ENCODE assay signal across 1 cellular context in the genomic region with DNA sequence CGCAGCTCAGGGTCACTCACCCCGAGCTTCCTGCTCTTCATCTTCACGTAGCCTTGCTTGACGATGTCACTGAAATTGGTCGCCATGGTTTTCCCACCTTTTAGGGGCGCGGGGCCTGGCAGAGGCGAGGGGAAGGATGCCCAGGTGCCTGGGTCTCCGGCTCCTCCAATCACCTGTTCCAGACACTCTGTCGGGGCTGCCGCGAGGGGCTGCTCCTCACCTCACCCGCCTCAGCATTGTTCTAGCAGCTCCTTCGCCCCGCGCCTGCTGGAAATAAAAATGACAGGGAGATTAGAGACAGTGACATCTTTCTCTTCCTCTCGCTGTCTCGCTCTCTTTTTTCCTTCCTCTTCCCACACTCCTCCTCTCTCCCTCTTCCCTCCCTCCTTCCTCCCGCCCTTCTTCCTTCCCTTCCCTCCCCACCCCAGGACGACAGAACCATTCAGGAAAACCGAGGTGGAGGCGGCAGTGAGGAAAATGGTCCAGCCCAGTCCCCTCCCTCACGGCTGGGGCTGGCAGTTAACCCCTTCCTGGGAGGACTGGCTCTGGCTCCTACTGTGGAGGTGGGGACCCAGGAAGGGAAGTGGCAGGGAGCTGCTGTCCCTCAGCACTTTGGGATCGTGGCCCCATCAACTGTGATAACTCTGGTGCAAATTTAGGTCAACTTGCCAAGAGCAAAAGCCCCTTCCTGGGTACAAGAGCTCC.
TF ChIP-seq lines count a peak whose summit lies in the region.

No MANE protein-coding gene starts in this region.

TF ChIP-seq in HEK293, 187 proteins besides CTCF, POLR2A, EP300 and RAD21 (continued from another document and continues in another):
- no peak for TF ChIP-seq ZNF785 (tag by site-specific recombination; IDR thresholded peaks at IDR 0.05)
- no peak for TF ChIP-seq SALL2 (tag by site-specific recombination; IDR thresholded peaks at IDR 0.05; ENCODE audit: borderline replicate concordance)
- TF ChIP-seq, protein P1, sequence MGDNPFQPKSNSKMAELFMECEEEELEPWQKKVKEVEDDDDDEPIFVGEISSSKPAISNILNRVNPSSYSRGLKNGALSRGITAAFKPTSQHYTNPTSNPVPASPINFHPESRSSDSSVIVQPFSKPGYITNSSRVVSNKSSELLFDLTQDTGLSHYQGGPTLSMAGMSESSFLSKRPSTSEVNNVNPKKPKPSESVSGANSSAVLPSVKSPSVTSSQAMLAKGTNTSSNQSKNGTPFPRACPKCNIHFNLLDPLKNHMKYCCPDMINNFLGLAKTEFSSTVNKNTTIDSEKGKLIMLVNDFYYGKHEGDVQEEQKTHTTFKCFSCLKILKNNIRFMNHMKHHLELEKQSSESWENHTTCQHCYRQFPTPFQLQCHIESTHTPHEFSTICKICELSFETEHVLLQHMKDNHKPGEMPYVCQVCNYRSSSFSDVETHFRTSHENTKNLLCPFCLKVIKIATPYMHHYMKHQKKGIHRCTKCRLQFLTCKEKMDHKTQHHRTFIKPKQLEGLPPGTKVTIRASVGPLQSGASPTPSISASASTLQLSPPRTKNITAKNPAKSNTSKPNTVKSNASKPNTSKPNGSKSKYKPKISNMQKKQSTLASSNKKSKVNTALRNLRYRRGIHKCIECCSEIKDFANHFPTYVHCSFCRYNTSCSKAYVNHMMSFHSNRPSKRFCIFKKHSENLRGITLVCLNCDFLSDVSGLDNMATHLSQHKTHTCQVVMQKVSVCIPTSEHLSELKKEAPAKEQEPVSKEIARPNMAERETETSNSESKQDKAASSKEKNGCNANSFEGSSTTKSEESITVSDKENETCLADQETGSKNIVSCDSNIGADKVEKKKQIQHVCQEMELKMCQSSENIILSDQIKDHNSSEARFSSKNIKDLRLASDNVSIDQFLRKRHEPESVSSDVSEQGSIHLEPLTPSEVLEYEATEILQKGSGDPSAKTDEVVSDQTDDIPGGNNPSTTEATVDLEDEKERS (tag by site-specific recombination; IDR thresholded peaks at IDR 0.05) = no peak
- no peak for TF ChIP-seq MYNN (tag by site-specific recombination; IDR thresholded peaks at IDR 0.05; ENCODE audit: borderline replicate concordance)
- no peak for TF ChIP-seq ZNF585B (tag by site-specific recombination; IDR thresholded peaks at IDR 0.05)
- no peak for TF ChIP-seq ZNF654 (tag by site-specific recombination; IDR thresholded peaks at IDR 0.05; ENCODE audit: low read depth)
- TF ChIP-seq, protein P2, sequence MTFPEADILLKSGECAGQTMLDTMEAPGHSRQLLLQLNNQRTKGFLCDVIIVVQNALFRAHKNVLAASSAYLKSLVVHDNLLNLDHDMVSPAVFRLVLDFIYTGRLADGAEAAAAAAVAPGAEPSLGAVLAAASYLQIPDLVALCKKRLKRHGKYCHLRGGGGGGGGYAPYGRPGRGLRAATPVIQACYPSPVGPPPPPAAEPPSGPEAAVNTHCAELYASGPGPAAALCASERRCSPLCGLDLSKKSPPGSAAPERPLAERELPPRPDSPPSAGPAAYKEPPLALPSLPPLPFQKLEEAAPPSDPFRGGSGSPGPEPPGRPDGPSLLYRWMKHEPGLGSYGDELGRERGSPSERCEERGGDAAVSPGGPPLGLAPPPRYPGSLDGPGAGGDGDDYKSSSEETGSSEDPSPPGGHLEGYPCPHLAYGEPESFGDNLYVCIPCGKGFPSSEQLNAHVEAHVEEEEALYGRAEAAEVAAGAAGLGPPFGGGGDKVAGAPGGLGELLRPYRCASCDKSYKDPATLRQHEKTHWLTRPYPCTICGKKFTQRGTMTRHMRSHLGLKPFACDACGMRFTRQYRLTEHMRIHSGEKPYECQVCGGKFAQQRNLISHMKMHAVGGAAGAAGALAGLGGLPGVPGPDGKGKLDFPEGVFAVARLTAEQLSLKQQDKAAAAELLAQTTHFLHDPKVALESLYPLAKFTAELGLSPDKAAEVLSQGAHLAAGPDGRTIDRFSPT (tag by site-specific recombination; IDR thresholded peaks at IDR 0.05) = no peak
- TF ChIP-seq SP3 (tag by site-specific recombination; IDR thresholded peaks at IDR 0.05) = peak; percentile 49
- TF ChIP-seq ZNF274 (IDR thresholded peaks at IDR 0.05; ENCODE audit: low read length) = no peak
- no peak for TF ChIP-seq ZNF274 (tag by site-specific recombination; IDR thresholded peaks at IDR 0.05; ENCODE audit: borderline replicate concordance)
- no peak for TF ChIP-seq ZIC2 (tag by site-specific recombination; IDR thresholded peaks at IDR 0.05)
- TF ChIP-seq, protein P3, sequence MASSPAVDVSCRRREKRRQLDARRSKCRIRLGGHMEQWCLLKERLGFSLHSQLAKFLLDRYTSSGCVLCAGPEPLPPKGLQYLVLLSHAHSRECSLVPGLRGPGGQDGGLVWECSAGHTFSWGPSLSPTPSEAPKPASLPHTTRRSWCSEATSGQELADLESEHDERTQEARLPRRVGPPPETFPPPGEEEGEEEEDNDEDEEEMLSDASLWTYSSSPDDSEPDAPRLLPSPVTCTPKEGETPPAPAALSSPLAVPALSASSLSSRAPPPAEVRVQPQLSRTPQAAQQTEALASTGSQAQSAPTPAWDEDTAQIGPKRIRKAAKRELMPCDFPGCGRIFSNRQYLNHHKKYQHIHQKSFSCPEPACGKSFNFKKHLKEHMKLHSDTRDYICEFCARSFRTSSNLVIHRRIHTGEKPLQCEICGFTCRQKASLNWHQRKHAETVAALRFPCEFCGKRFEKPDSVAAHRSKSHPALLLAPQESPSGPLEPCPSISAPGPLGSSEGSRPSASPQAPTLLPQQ (tag by site-specific recombination; IDR thresholded peaks at IDR 0.05) = no peak
- no peak for TF ChIP-seq KLF9 (tag by site-specific recombination; IDR thresholded peaks at IDR 0.05; ENCODE audit: low read depth)
- TF ChIP-seq ZNF776 (tag by site-specific recombination; IDR thresholded peaks at IDR 0.05; ENCODE audit: borderline replicate concordance) = no peak
- TF ChIP-seq, protein P4, sequence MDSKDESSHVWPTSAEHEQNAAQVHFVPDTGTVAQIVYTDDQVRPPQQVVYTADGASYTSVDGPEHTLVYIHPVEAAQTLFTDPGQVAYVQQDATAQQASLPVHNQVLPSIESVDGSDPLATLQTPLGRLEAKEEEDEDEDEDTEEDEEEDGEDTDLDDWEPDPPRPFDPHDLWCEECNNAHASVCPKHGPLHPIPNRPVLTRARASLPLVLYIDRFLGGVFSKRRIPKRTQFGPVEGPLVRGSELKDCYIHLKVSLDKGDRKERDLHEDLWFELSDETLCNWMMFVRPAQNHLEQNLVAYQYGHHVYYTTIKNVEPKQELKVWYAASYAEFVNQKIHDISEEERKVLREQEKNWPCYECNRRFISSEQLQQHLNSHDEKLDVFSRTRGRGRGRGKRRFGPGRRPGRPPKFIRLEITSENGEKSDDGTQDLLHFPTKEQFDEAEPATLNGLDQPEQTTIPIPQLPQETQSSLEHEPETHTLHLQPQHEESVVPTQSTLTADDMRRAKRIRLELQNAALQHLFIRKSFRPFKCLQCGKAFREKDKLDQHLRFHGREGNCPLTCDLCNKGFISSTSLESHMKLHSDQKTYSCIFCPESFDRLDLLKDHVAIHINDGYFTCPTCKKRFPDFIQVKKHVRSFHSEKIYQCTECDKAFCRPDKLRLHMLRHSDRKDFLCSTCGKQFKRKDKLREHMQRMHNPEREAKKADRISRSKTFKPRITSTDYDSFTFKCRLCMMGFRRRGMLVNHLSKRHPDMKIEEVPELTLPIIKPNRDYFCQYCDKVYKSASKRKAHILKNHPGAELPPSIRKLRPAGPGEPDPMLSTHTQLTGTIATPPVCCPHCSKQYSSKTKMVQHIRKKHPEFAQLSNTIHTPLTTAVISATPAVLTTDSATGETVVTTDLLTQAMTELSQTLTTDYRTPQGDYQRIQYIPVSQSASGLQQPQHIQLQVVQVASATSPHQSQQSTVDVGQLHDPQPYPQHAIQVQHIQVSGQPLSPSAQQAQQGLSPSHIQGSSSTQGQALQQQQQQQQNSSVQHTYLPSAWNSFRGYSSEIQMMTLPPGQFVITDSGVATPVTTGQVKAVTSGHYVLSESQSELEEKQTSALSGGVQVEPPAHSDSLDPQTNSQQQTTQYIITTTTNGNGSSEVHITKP (tag by site-specific recombination; IDR thresholded peaks at IDR 0.05) = peak; percentile 99
- TF ChIP-seq KLF7 (tag by site-specific recombination; IDR thresholded peaks at IDR 0.05; ENCODE audit: borderline replicate concordance) = no peak
- TF ChIP-seq ZNF571 (tag by site-specific recombination; IDR thresholded peaks at IDR 0.05) = no peak
- peak; percentile 57 for TF ChIP-seq KLF1 (tag by site-specific recombination; IDR thresholded peaks at IDR 0.05)
- TF ChIP-seq ZNF555 (tag by site-specific recombination; conservative IDR thresholded peaks at IDR 0.05) = no peak
- TF ChIP-seq SP2 (tag by site-specific recombination; IDR thresholded peaks at IDR 0.05) = peak; percentile 76
- TF ChIP-seq, protein P5, sequence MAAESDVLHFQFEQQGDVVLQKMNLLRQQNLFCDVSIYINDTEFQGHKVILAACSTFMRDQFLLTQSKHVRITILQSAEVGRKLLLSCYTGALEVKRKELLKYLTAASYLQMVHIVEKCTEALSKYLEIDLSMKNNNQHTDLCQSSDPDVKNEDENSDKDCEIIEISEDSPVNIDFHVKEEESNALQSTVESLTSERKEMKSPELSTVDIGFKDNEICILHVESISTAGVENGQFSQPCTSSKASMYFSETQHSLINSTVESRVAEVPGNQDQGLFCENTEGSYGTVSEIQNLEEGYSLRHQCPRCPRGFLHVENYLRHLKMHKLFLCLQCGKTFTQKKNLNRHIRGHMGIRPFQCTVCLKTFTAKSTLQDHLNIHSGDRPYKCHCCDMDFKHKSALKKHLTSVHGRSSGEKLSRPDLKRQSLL (tag by site-specific recombination; IDR thresholded peaks at IDR 0.05) = no peak
- TF ChIP-seq, protein P6, sequence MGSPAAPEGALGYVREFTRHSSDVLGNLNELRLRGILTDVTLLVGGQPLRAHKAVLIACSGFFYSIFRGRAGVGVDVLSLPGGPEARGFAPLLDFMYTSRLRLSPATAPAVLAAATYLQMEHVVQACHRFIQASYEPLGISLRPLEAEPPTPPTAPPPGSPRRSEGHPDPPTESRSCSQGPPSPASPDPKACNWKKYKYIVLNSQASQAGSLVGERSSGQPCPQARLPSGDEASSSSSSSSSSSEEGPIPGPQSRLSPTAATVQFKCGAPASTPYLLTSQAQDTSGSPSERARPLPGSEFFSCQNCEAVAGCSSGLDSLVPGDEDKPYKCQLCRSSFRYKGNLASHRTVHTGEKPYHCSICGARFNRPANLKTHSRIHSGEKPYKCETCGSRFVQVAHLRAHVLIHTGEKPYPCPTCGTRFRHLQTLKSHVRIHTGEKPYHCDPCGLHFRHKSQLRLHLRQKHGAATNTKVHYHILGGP (tag by site-specific recombination; IDR thresholded peaks at IDR 0.05) = no peak
- TF ChIP-seq ZFHX2 (tag by site-specific recombination; conservative IDR thresholded peaks at IDR 0.05) = peak; percentile 31
- TF ChIP-seq SETDB1 (IDR thresholded peaks at IDR 0.05; ENCODE audit: insufficient read length, low read length) = no peak
- TF ChIP-seq, protein P7, sequence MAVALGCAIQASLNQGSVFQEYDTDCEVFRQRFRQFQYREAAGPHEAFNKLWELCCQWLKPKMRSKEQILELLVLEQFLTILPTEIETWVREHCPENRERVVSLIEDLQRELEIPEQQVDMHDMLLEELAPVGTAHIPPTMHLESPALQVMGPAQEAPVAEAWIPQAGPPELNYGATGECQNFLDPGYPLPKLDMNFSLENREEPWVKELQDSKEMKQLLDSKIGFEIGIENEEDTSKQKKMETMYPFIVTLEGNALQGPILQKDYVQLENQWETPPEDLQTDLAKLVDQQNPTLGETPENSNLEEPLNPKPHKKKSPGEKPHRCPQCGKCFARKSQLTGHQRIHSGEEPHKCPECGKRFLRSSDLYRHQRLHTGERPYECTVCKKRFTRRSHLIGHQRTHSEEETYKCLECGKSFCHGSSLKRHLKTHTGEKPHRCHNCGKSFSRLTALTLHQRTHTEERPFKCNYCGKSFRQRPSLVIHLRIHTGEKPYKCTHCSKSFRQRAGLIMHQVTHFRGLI (tag by site-specific recombination; IDR thresholded peaks at IDR 0.05) = no peak
- no peak for TF ChIP-seq ZNF501 (tag by site-specific recombination; IDR thresholded peaks at IDR 0.05)
- TF ChIP-seq, protein P8, sequence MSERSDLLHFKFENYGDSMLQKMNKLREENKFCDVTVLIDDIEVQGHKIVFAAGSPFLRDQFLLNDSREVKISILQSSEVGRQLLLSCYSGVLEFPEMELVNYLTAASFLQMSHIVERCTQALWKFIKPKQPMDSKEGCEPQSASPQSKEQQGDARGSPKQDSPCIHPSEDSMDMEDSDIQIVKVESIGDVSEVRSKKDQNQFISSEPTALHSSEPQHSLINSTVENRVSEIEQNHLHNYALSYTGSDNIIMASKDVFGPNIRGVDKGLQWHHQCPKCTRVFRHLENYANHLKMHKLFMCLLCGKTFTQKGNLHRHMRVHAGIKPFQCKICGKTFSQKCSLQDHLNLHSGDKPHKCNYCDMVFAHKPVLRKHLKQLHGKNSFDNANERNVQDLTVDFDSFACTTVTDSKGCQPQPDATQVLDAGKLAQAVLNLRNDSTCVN (tag by site-specific recombination; optimal IDR thresholded peaks at IDR 0.05) = no peak
- no peak for TF ChIP-seq ZNF791 (tag by site-specific recombination; IDR thresholded peaks at IDR 0.05)
- TF ChIP-seq HOXD13 (CRISPR knock-in tag; IDR thresholded peaks at IDR 0.05; ENCODE audit: borderline replicate concordance) = no peak
- no peak for TF ChIP-seq ZNF239 (tag by site-specific recombination; IDR thresholded peaks at IDR 0.05)
- TF ChIP-seq FEZF1 (tag by site-specific recombination; IDR thresholded peaks at IDR 0.05) = no peak
- no peak for TF ChIP-seq ZNF596 (tag by site-specific recombination; IDR thresholded peaks at IDR 0.05)
- no peak for TF ChIP-seq ZNF544 (tag by site-specific recombination; IDR thresholded peaks at IDR 0.05)
- TF ChIP-seq MEIS1 (CRISPR knock-in tag; IDR thresholded peaks at IDR 0.05; ENCODE audit: borderline replicate concordance) = no peak
- no peak for TF ChIP-seq ZFP3 (tag by site-specific recombination; IDR thresholded peaks at IDR 0.05; ENCODE audit: low read depth)
- TF ChIP-seq KLF16 (tag by site-specific recombination; IDR thresholded peaks at IDR 0.05) = no peak
- TF ChIP-seq, protein P9, sequence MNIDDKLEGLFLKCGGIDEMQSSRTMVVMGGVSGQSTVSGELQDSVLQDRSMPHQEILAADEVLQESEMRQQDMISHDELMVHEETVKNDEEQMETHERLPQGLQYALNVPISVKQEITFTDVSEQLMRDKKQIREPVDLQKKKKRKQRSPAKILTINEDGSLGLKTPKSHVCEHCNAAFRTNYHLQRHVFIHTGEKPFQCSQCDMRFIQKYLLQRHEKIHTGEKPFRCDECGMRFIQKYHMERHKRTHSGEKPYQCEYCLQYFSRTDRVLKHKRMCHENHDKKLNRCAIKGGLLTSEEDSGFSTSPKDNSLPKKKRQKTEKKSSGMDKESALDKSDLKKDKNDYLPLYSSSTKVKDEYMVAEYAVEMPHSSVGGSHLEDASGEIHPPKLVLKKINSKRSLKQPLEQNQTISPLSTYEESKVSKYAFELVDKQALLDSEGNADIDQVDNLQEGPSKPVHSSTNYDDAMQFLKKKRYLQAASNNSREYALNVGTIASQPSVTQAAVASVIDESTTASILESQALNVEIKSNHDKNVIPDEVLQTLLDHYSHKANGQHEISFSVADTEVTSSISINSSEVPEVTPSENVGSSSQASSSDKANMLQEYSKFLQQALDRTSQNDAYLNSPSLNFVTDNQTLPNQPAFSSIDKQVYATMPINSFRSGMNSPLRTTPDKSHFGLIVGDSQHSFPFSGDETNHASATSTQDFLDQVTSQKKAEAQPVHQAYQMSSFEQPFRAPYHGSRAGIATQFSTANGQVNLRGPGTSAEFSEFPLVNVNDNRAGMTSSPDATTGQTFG (tag by site-specific recombination; IDR thresholded peaks at IDR 0.05; ENCODE audit: borderline replicate concordance) = no peak
